ENCODE assay signal across 9 cellular contexts in genomic region chr3:23685484-23686258, GRCh38.
A peak's percentile ranks its signal among the peaks of the same experiment; 100 is the strongest.
DNase-seq lines count a peak whose midpoint lies in the region; TF ChIP-seq lines count a peak whose summit lies in the region.
"Had no signal": no experiment of that assay in that cellular context is flagged by ENCODE, and none has a peak within 500 bp of the region (broad histone marks: within the 10 kb centered on the region; RNA-seq: fewer than 3 reads in every experiment).

No MANE protein-coding gene starts in this region.

- no peak overlapping the region for H3K4me3 ChIP-seq in neuronal stem cell (ENCODE audit: low read length in 2 of 2)
- no peak overlapping the region for H3K4me3 ChIP-seq in endodermal cell (ENCODE audit: low read length)

- H2BK120ac ChIP-seq in neuronal stem cell (ENCODE audit: low read depth, low read length) = no peak overlapping the region

- no peak overlapping the region for H3K27ac Mint-ChIP-seq in endodermal cell

- peak; percentile 48 for DNase-seq in SIG-M5 treated with dmso at 0.1 percent for 504 hours (lab: John Stamatoyannopoulos, UW; ENCODE audit: unreplicated experiment)
- DNase-seq in SIG-M5 (lab: John Stamatoyannopoulos, UW) = no peak
- DNase-seq in NCI-H69 (lab: John Stamatoyannopoulos, UW) = peak; percentile 89
- peak; percentile 42 to 66 for DNase-seq in erythroblast (lab: John Stamatoyannopoulos, UW)
- no peak for DNase-seq in neuronal stem cell (ENCODE audit: low spot score)
- DNase-seq in activated CD8-positive, alpha-beta memory T cell treated with anti-CD3 and anti-CD28 coated beads, Interleukin-2, amount 50 U/mL, for 4 hours = no peak
- DNase-seq in DMS79 (lab: John Stamatoyannopoulos, UW) = no peak
- DNase-seq in endodermal cell = no peak
- DNase-seq: DND-41 had no signal

- TF ChIP-seq CTCF in endodermal cell (conservative IDR thresholded peaks at IDR 0.05) = no peak

- no peak overlapping the region for H3K18ac ChIP-seq in neuronal stem cell (ENCODE audit: low read length)

- H2BK12ac ChIP-seq in neuronal stem cell (ENCODE audit: low read length) = no peak overlapping the region

- H3K27me3 Mint-ChIP-seq in endodermal cell (ENCODE audit: insufficient read depth) = no peaks in the 10 kb centered on the region

- H2AK5ac ChIP-seq in neuronal stem cell (ENCODE audit: low read depth, low read length) = no peak overlapping the region

- H3K36me3 Mint-ChIP-seq in endodermal cell (ENCODE audit: low read depth) = no peaks in the 10 kb centered on the region

- no peak overlapping the region for H3K14ac ChIP-seq in neuronal stem cell (ENCODE audit: low read length)

- no peak overlapping the region for H4K8ac ChIP-seq in neuronal stem cell (ENCODE audit: low read depth, low read length)

- H2BK15ac ChIP-seq in neuronal stem cell (ENCODE audit: low read length) = no peak overlapping the region

- no peak overlapping the region for H3K9ac ChIP-seq in neuronal stem cell (ENCODE audit: low read depth, low read length, poor library complexity)
- H3K9ac ChIP-seq in endodermal cell (ENCODE audit: extremely low read depth, low read length, poor library complexity, severe bottlenecking) = no peak overlapping the region

- peaks cover 16% of the 10 kb centered on the region for H3K9me3 Mint-ChIP-seq in endodermal cell

- H4K91ac ChIP-seq in neuronal stem cell (ENCODE audit: low read depth, low read length, poor library complexity) = no peak overlapping the region

- H2AFZ ChIP-seq in neuronal stem cell (ENCODE audit: low read length) = peak overlapping the region; percentile 1

- no peaks in the 10 kb centered on the region for H3K27me3 ChIP-seq in neuronal stem cell (ENCODE audit: control insufficient read depth in 3 of 3, insufficient read depth in 3 of 3, low read depth in 1 of 3, low read length in 3 of 3)
- no peaks in the 10 kb centered on the region for H3K27me3 ChIP-seq in endodermal cell (ENCODE audit: control insufficient read depth, insufficient read depth, low read length, poor library complexity, severe bottlenecking)

- H3K23ac ChIP-seq in neuronal stem cell (ENCODE audit: low read depth, low read length, poor library complexity) = no peak overlapping the region

- TF ChIP-seq POLR2A in erythroblast (IDR thresholded peaks at IDR 0.05; ENCODE audit: low read length) = no peak

- WGBS in neuronal stem cell (ENCODE audit: extremely low coverage in 2 of 2, insufficient read length in 2 of 2, insufficient replicate concordance in 1 of 2), 2 donors = no CpG with 5 or more reads among the region's 10 CpGs
- 90 to 94% methylated on average over 5 to 10 of the region's 10 CpGs for WGBS in endodermal cell (ENCODE audit: insufficient coverage in 1 of 2, insufficient read length in 1 of 2), 2 experiments

- H3K27ac ChIP-seq in neuronal stem cell (replicated peaks; ENCODE audit: low read length) (no peak overlapping the region), endodermal cell (ENCODE audit: low read depth, low read length) (no peak overlapping the region)

- no peaks in the 10 kb centered on the region for H3K79me1 ChIP-seq in neuronal stem cell (ENCODE audit: low read depth, low read length)

- no peaks in the 10 kb centered on the region for H3K36me3 ChIP-seq in neuronal stem cell (replicated peaks in 1 of 2; ENCODE audit: control insufficient read depth in 2 of 2, insufficient read depth in 2 of 2, low read length in 2 of 2)
- no peaks in the 10 kb centered on the region for H3K36me3 ChIP-seq in endodermal cell (ENCODE audit: control insufficient read depth, insufficient read depth, low read length)

- no peak overlapping the region for H3K4me2 ChIP-seq in neuronal stem cell (ENCODE audit: insufficient read depth, low read length, poor library complexity, severe bottlenecking)

- no peak overlapping the region for H3K4me3 Mint-ChIP-seq in endodermal cell

- H3K9me3 ChIP-seq in neuronal stem cell (replicated peaks in 1 of 2; ENCODE audit: control insufficient read depth in 2 of 2, insufficient read depth in 1 of 2, low read depth in 1 of 2, low read length in 2 of 2) (peaks cover 0 to 2% of the 10 kb centered on the region in 2 donors), endodermal cell (ENCODE audit: control insufficient read depth, low read length) (peaks cover 15% of the 10 kb centered on the region)

- H2BK5ac ChIP-seq in neuronal stem cell (ENCODE audit: low read length) = no peak overlapping the region

- peaks cover 3% of the 10 kb centered on the region in 2 donors for H3K4me1 ChIP-seq in neuronal stem cell (ENCODE audit: control insufficient read depth in 2 of 2, insufficient read depth in 1 of 2, low read depth in 1 of 2, low read length in 2 of 2)
- H3K4me1 ChIP-seq in endodermal cell (ENCODE audit: control insufficient read depth, insufficient read depth, low read length) = no peaks in the 10 kb centered on the region

- H3K4me1 Mint-ChIP-seq in endodermal cell = peaks cover 6% of the 10 kb centered on the region

- H3K4ac ChIP-seq in neuronal stem cell (ENCODE audit: low read length) = no peak overlapping the region

Comparison
In these comparisons a context has a peak if more than half of its experiments do, and no peak if none do; other contexts are left out.
1. DNase-seq: peak in SIG-M5 treated with dmso at 0.1 percent for 504 hours (single experiment), NCI-H69 (single experiment) and erythroblast (2 of 2); none in SIG-M5 (single experiment), neuronal stem cell (single experiment), activated CD8-positive, alpha-beta memory T cell treated with anti-CD3 and anti-CD28 coated beads, Interleukin-2, amount 50 U/mL, for 4 hours (single experiment), DMS79 (single experiment) and endodermal cell (single experiment).